In genomic region chr12:51210690-51211395, GRCh38 we compare ENCODE assay signal across 25 cellular contexts. TPM values are rescaled to one million over a fixed set of nuclear protein-coding genes. Genes with fewer than 3 reads are reported as not detected.
DNase-seq lines count a peak whose midpoint lies in the region; ATAC-seq lines count a peak whose summit lies in the region.
"Had no signal": no experiment of that assay in that cellular context is flagged by ENCODE, and none has a peak within 500 bp of the region (broad histone marks: within the 10 kb centered on the region; RNA-seq: fewer than 3 reads in every experiment).

No MANE protein-coding gene starts in this region.

- H3K36me3 ChIP-seq in CD8-positive, alpha-beta memory T cell (ENCODE audit: insufficient read depth, low read length), result no peaks in the 10 kb centered on the region
- H3K36me3 ChIP-seq: brain microvascular endothelial cell, colonic mucosa, neural progenitor cell, Peyer's patch had no signal

- H3K27ac Mint-ChIP-seq in activated CD4-positive, alpha-beta T cell treated with anti-CD3 and anti-CD28 coated beads, Interleukin-2, amount 10 ng/mL, durations not matched to agents 7 days and 5 days, result peak overlapping the region; percentile 15
- H3K27ac Mint-ChIP-seq in activated CD4-positive, alpha-beta T cell treated with anti-CD3 and anti-CD28 coated beads, Interleukin-2, amount 10 ng/mL, durations not matched to agents 24 days and 14 days, result no peak overlapping the region
- peak overlapping the region; percentile 36 for H3K27ac Mint-ChIP-seq in activated T-helper 17 cell treated with anti-CD3 and anti-CD28 coated beads, Interleukin-2, amount 50 U/mL, for 72 hours
- H3K27ac Mint-ChIP-seq in stimulated activated effector memory CD8-positive, alpha-beta T cell treated with anti-CD3 and anti-CD28 coated beads, Interleukin-12 subunit alpha, Interleukin-12 subunit beta, amount 100 ng/mL, for 72 hours, result peak overlapping the region; percentile 39
- H3K27ac Mint-ChIP-seq in CD8-positive, alpha-beta memory T cell, result peak overlapping the region in 3 of 8 donors; percentile 55 to 67 (median 64)
- H3K27ac Mint-ChIP-seq: activated naive CD8-positive, alpha-beta T cell treated with anti-CD3 and anti-CD28 coated beads, Interleukin-2, amount 50 U/mL, for 24 hours; neural progenitor cell; T-helper 1 cell treated with Interleukin-12 subunit alpha and Interleukin-12 subunit beta and Interleukin-4 antibody, amounts not matched to agents 30 μg/mL and 1 μg/mL, for 36 hours had no signal

- H3K27me3 ChIP-seq in CD8-positive, alpha-beta memory T cell (ENCODE audit: insufficient read depth, low read length, poor library complexity, severe bottlenecking), result no peaks in the 10 kb centered on the region
- H3K27me3 ChIP-seq: brain microvascular endothelial cell, colonic mucosa, esophagus muscularis mucosa, neural progenitor cell, Peyer's patch had no signal

- H3K9me3 ChIP-seq in CD8-positive, alpha-beta memory T cell (ENCODE audit: low read length), result no peaks in the 10 kb centered on the region
- H3K9me3 ChIP-seq: Caco-2, colonic mucosa, esophagus muscularis mucosa, Peyer's patch had no signal

- ATAC-seq in activated T-helper 17 cell treated with anti-CD3 and anti-CD28 coated beads, Interleukin-2, amount 50 U/mL, for 72 hours (replicated peaks), result no peak
- no peak for ATAC-seq in stimulated activated effector memory CD8-positive, alpha-beta T cell treated with anti-CD3 and anti-CD28 coated beads, Interleukin-12 subunit alpha, Interleukin-12 subunit beta, amount 100 ng/mL, for 72 hours
- no peak for ATAC-seq in GM18858 (IDR thresholded peaks at IDR 0.05; ENCODE audit: unreplicated experiment)
- ATAC-seq: activated naive CD8-positive, alpha-beta T cell treated with anti-CD3 and anti-CD28 coated beads, Interleukin-2, amount 50 U/mL, for 24 hours; effector memory CD8-positive, alpha-beta T cell had no signal

- H3K4me1 Mint-ChIP-seq in activated CD4-positive, alpha-beta T cell treated with anti-CD3 and anti-CD28 coated beads, Interleukin-2, amount 10 ng/mL, durations not matched to agents 7 days and 5 days, result no peaks in the 10 kb centered on the region
- H3K4me1 Mint-ChIP-seq in activated CD4-positive, alpha-beta T cell treated with anti-CD3 and anti-CD28 coated beads, Interleukin-2, amount 10 ng/mL, durations not matched to agents 24 days and 14 days, result no peaks in the 10 kb centered on the region
- peaks cover 5% of the 10 kb centered on the region for H3K4me1 Mint-ChIP-seq in activated T-helper 17 cell treated with anti-CD3 and anti-CD28 coated beads, Interleukin-2, amount 50 U/mL, for 72 hours
- peaks cover 4% of the 10 kb centered on the region for H3K4me1 Mint-ChIP-seq in stimulated activated effector memory CD8-positive, alpha-beta T cell treated with anti-CD3 and anti-CD28 coated beads, Interleukin-12 subunit alpha, Interleukin-12 subunit beta, amount 100 ng/mL, for 72 hours
- peaks cover 0 to 5% (median 3%) of the 10 kb centered on the region in 3 donors for H3K4me1 Mint-ChIP-seq in CD8-positive, alpha-beta memory T cell
- H3K4me1 Mint-ChIP-seq: activated naive CD8-positive, alpha-beta T cell treated with anti-CD3 and anti-CD28 coated beads, Interleukin-2, amount 50 U/mL, for 24 hours; neural progenitor cell had no signal

- CTCF ChIA-PET in activated CD4-positive, alpha-beta T cell treated with anti-CD3 and anti-CD28 coated beads, Interleukin-2, amount 10 ng/mL, durations not matched to agents 7 days and 5 days (lab: Charles Lee), result no interaction called here
- CTCF ChIA-PET in CD8-positive, alpha-beta memory T cell (lab: Charles Lee), result interaction anchor here (1.1 kb wide), 1 partner anchor 22 kb away, joined by 3 read pairs; no protein-coding TSS in a partner anchor

- no peak for DNase-seq in activated CD4-positive, alpha-beta T cell treated with anti-CD3 and anti-CD28 coated beads, Interleukin-2, amount 10 ng/mL, durations not matched to agents 7 days and 5 days
- DNase-seq in activated CD4-positive, alpha-beta T cell treated with anti-CD3 and anti-CD28 coated beads, Interleukin-2, amount 10 ng/mL, durations not matched to agents 24 days and 14 days, result no peak
- DNase-seq in head of caudate nucleus (peak in 39 of 42 donors; percentile 16 to 80 (median 50)), NCI-H446 (lab: John Stamatoyannopoulos, UW) (no peak)
- DNase-seq in stimulated activated effector memory CD8-positive, alpha-beta T cell treated with anti-CD3 and anti-CD28 coated beads, Interleukin-12 subunit alpha, Interleukin-12 subunit beta, amount 100 ng/mL, for 72 hours (ENCODE audit: low spot score in 2 of 2), result no peak
- no peak for DNase-seq in CD8-positive, alpha-beta memory T cell
- DNase-seq: 8988T; activated CD4-positive, alpha-beta T cell treated with anti-CD3 and anti-CD28 coated beads, Interleukin-2, amount 50 U/mL, for 1 hour; activated effector memory CD4-positive, alpha-beta T cell treated with anti-CD3 and anti-CD28 coated beads, Interleukin-2, amount 50 U/mL, for 16 hours; activated naive CD8-positive, alpha-beta T cell treated with anti-CD3 and anti-CD28 coated beads, Interleukin-2, amount 50 U/mL, for 24 hours; brain microvascular endothelial cell; Caco-2; colonic mucosa; DND-41; effector memory CD8-positive, alpha-beta T cell; NCI-H1436 treated with DMSO at 0.1 percent for 48 hours; NCI-H2107; Peyer's patch had no signal

- no peaks in the 10 kb centered on the region for H3K4me1 ChIP-seq in CD8-positive, alpha-beta memory T cell (ENCODE audit: insufficient read depth, low read length)
- H3K4me1 ChIP-seq: Caco-2, colonic mucosa, neural progenitor cell, Peyer's patch had no signal

- intact Hi-C loops in activated CD4-positive, alpha-beta T cell treated with anti-CD3 and anti-CD28 coated beads, Interleukin-2, amount 10 ng/mL, durations not matched to agents 24 days and 14 days (cut with micrococcal nuclease), result no loop called here
- intact Hi-C loops in head of caudate nucleus (cut with DNase I), result no loop called here

- no peak overlapping the region for H3K4me3 Mint-ChIP-seq in activated CD4-positive, alpha-beta T cell treated with anti-CD3 and anti-CD28 coated beads, Interleukin-2, amount 10 ng/mL, durations not matched to agents 7 days and 5 days
- no peak overlapping the region for H3K4me3 Mint-ChIP-seq in activated CD4-positive, alpha-beta T cell treated with anti-CD3 and anti-CD28 coated beads, Interleukin-2, amount 10 ng/mL, durations not matched to agents 24 days and 14 days
- H3K4me3 Mint-ChIP-seq in activated T-helper 17 cell treated with anti-CD3 and anti-CD28 coated beads, Interleukin-2, amount 50 U/mL, for 72 hours, result no peak overlapping the region
- H3K4me3 Mint-ChIP-seq in stimulated activated effector memory CD8-positive, alpha-beta T cell treated with anti-CD3 and anti-CD28 coated beads, Interleukin-12 subunit alpha, Interleukin-12 subunit beta, amount 100 ng/mL, for 72 hours, result no peak overlapping the region
- H3K4me3 Mint-ChIP-seq in CD8-positive, alpha-beta memory T cell, result no peak overlapping the region
- H3K4me3 Mint-ChIP-seq: activated naive CD8-positive, alpha-beta T cell treated with anti-CD3 and anti-CD28 coated beads, Interleukin-2, amount 50 U/mL, for 24 hours; effector memory CD8-positive, alpha-beta T cell; neural progenitor cell; T-helper 1 cell treated with Interleukin-12 subunit alpha and Interleukin-12 subunit beta and Interleukin-4 antibody, amounts not matched to agents 30 μg/mL and 1 μg/mL, for 36 hours had no signal

- no peak overlapping the region for H3K4me3 ChIP-seq in CD8-positive, alpha-beta memory T cell (ENCODE audit: low read length)
- H3K4me3 ChIP-seq: colonic mucosa, esophagus muscularis mucosa, neural progenitor cell, Peyer's patch, skin epidermis had no signal

- H3K27ac ChIP-seq in CD8-positive, alpha-beta memory T cell (ENCODE audit: low read depth, low read length), result no peak overlapping the region
- H3K27ac ChIP-seq: brain microvascular endothelial cell, colonic mucosa, esophagus muscularis mucosa, KMS-11, neural progenitor cell, Peyer's patch, skin epidermis had no signal

- no peaks in the 10 kb centered on the region for H3K27me3 Mint-ChIP-seq in activated CD4-positive, alpha-beta T cell treated with anti-CD3 and anti-CD28 coated beads, Interleukin-2, amount 10 ng/mL, durations not matched to agents 7 days and 5 days
- H3K27me3 Mint-ChIP-seq in activated CD4-positive, alpha-beta T cell treated with anti-CD3 and anti-CD28 coated beads, Interleukin-2, amount 10 ng/mL, durations not matched to agents 24 days and 14 days, result peaks cover 5% of the 10 kb centered on the region
- no peaks in the 10 kb centered on the region for H3K27me3 Mint-ChIP-seq in activated T-helper 17 cell treated with anti-CD3 and anti-CD28 coated beads, Interleukin-2, amount 50 U/mL, for 72 hours
- no peaks in the 10 kb centered on the region for H3K27me3 Mint-ChIP-seq in CD8-positive, alpha-beta memory T cell
- H3K27me3 Mint-ChIP-seq: activated naive CD8-positive, alpha-beta T cell treated with anti-CD3 and anti-CD28 coated beads, Interleukin-2, amount 50 U/mL, for 24 hours; effector memory CD8-positive, alpha-beta T cell had no signal

- no peaks in the 10 kb centered on the region for H3K36me3 Mint-ChIP-seq in activated CD4-positive, alpha-beta T cell treated with anti-CD3 and anti-CD28 coated beads, Interleukin-2, amount 10 ng/mL, durations not matched to agents 7 days and 5 days (ENCODE audit: low read depth)
- H3K36me3 Mint-ChIP-seq in activated CD4-positive, alpha-beta T cell treated with anti-CD3 and anti-CD28 coated beads, Interleukin-2, amount 10 ng/mL, durations not matched to agents 24 days and 14 days (ENCODE audit: low read depth), result peaks cover 4% of the 10 kb centered on the region
- peaks cover 7% of the 10 kb centered on the region for H3K36me3 Mint-ChIP-seq in activated T-helper 17 cell treated with anti-CD3 and anti-CD28 coated beads, Interleukin-2, amount 50 U/mL, for 72 hours (ENCODE audit: low read depth)
- no peaks in the 10 kb centered on the region for H3K36me3 Mint-ChIP-seq in stimulated activated effector memory CD8-positive, alpha-beta T cell treated with anti-CD3 and anti-CD28 coated beads, Interleukin-12 subunit alpha, Interleukin-12 subunit beta, amount 100 ng/mL, for 72 hours
- H3K36me3 Mint-ChIP-seq in CD8-positive, alpha-beta memory T cell, result peaks cover 0 to 17% (median 8%) of the 10 kb centered on the region in 3 donors
- H3K36me3 Mint-ChIP-seq: neural progenitor cell had no signal

- H3K9me3 Mint-ChIP-seq in activated CD4-positive, alpha-beta T cell treated with anti-CD3 and anti-CD28 coated beads, Interleukin-2, amount 10 ng/mL, durations not matched to agents 7 days and 5 days, result no peaks in the 10 kb centered on the region
- H3K9me3 Mint-ChIP-seq in activated CD4-positive, alpha-beta T cell treated with anti-CD3 and anti-CD28 coated beads, Interleukin-2, amount 10 ng/mL, durations not matched to agents 24 days and 14 days, result no peaks in the 10 kb centered on the region
- H3K9me3 Mint-ChIP-seq in activated T-helper 17 cell treated with anti-CD3 and anti-CD28 coated beads, Interleukin-2, amount 50 U/mL, for 72 hours, result no peaks in the 10 kb centered on the region
- no peaks in the 10 kb centered on the region for H3K9me3 Mint-ChIP-seq in stimulated activated effector memory CD8-positive, alpha-beta T cell treated with anti-CD3 and anti-CD28 coated beads, Interleukin-12 subunit alpha, Interleukin-12 subunit beta, amount 100 ng/mL, for 72 hours
- H3K9me3 Mint-ChIP-seq in CD8-positive, alpha-beta memory T cell, result no peaks in the 10 kb centered on the region
- H3K9me3 Mint-ChIP-seq: activated naive CD8-positive, alpha-beta T cell treated with anti-CD3 and anti-CD28 coated beads, Interleukin-2, amount 50 U/mL, for 24 hours; effector memory CD8-positive, alpha-beta T cell; neural progenitor cell; T-helper 1 cell treated with Interleukin-12 subunit alpha and Interleukin-12 subunit beta and Interleukin-4 antibody, amounts not matched to agents 30 μg/mL and 1 μg/mL, for 36 hours had no signal

- POLR2A ChIA-PET in activated CD4-positive, alpha-beta T cell treated with anti-CD3 and anti-CD28 coated beads, Interleukin-2, amount 10 ng/mL, durations not matched to agents 7 days and 5 days (lab: Charles Lee), result no interaction called here
- POLR2A ChIA-PET in CD8-positive, alpha-beta memory T cell (lab: Charles Lee), result no interaction called here

RNA-seq across cellular contexts. Expression of gene POU6F1, which starts 7.0 kb away (rescaled TPM):
- 1 to 10 TPM; 4.7 to 6.3 TPM for total RNA-seq in activated CD4-positive, alpha-beta T cell treated with anti-CD3 and anti-CD28 coated beads, Interleukin-2, amount 10 ng/mL, durations not matched to agents 7 days and 5 days
- total RNA-seq in activated CD4-positive, alpha-beta T cell treated with anti-CD3 and anti-CD28 coated beads, Interleukin-2, amount 10 ng/mL, durations not matched to agents 24 days and 14 days, result 5.1 and 9.0 TPM in 2 replicates
- total RNA-seq in activated T-helper 17 cell treated with anti-CD3 and anti-CD28 coated beads, Interleukin-2, amount 50 U/mL, for 72 hours, result 10 to 100 TPM in 1 of 2 donors, 1 to 10 TPM in 1; 6.9 to 25.2 TPM
- total RNA-seq in CD8-positive, alpha-beta memory T cell, result 10 to 100 TPM; 12.0 to 15.4 TPM
- 2.2 TPM for polyA plus RNA-seq in CD8-positive, alpha-beta memory T cell

RNA-seq across cellular contexts. Expression of gene DAZAP2, which starts 27.8 kb away (rescaled TPM):
- total RNA-seq in activated CD4-positive, alpha-beta T cell treated with anti-CD3 and anti-CD28 coated beads, Interleukin-2, amount 10 ng/mL, durations not matched to agents 7 days and 5 days, result 100 to 1,000 TPM; 219 to 260 TPM
- 135 and 146 TPM in 2 replicates for total RNA-seq in activated CD4-positive, alpha-beta T cell treated with anti-CD3 and anti-CD28 coated beads, Interleukin-2, amount 10 ng/mL, durations not matched to agents 24 days and 14 days
- total RNA-seq in activated T-helper 17 cell treated with anti-CD3 and anti-CD28 coated beads, Interleukin-2, amount 50 U/mL, for 72 hours, result 100 to 1,000 TPM; 110 to 124 TPM
- total RNA-seq in CD8-positive, alpha-beta memory T cell, result 100 to 1,000 TPM in 1 of 2 experiments, 10 to 100 TPM in 1; 97.2 to 100 TPM
- polyA plus RNA-seq in CD8-positive, alpha-beta memory T cell, result 1,407 TPM

RNA-seq across cellular contexts. Expression of gene TFCP2, which starts 37.9 kb away (rescaled TPM):
- total RNA-seq in activated CD4-positive, alpha-beta T cell treated with anti-CD3 and anti-CD28 coated beads, Interleukin-2, amount 10 ng/mL, durations not matched to agents 7 days and 5 days, result 10 to 100 TPM; 39.2 to 40.9 TPM
- 43.1 and 46.3 TPM in 2 replicates for total RNA-seq in activated CD4-positive, alpha-beta T cell treated with anti-CD3 and anti-CD28 coated beads, Interleukin-2, amount 10 ng/mL, durations not matched to agents 24 days and 14 days
- 10 to 100 TPM; 30.4 to 30.7 TPM for total RNA-seq in activated T-helper 17 cell treated with anti-CD3 and anti-CD28 coated beads, Interleukin-2, amount 50 U/mL, for 72 hours
- total RNA-seq in CD8-positive, alpha-beta memory T cell, result 10 to 100 TPM; 41.0 to 41.9 TPM
- polyA plus RNA-seq in CD8-positive, alpha-beta memory T cell, result 13.9 TPM

RNA-seq across cellular contexts. Expression of gene SMAGP, which starts 59.4 kb away (rescaled TPM):
- total RNA-seq in activated CD4-positive, alpha-beta T cell treated with anti-CD3 and anti-CD28 coated beads, Interleukin-2, amount 10 ng/mL, durations not matched to agents 7 days and 5 days, result 1 to 10 TPM; 1.6 to 1.7 TPM
- 0.24 and 0.26 TPM in 2 replicates for total RNA-seq in activated CD4-positive, alpha-beta T cell treated with anti-CD3 and anti-CD28 coated beads, Interleukin-2, amount 10 ng/mL, durations not matched to agents 24 days and 14 days
- total RNA-seq in activated T-helper 17 cell treated with anti-CD3 and anti-CD28 coated beads, Interleukin-2, amount 50 U/mL, for 72 hours, result under 1 TPM; 0.13 to 0.50 TPM
- under 1 TPM; 0.72 to 0.84 TPM for total RNA-seq in CD8-positive, alpha-beta memory T cell
- 28.9 TPM for polyA plus RNA-seq in CD8-positive, alpha-beta memory T cell

Comparison
In these comparisons a context has a peak if more than half of its experiments do, and no peak if none do; other contexts are left out.
1. DNase-seq: peak in head of caudate nucleus (39 of 42); none in activated CD4-positive, alpha-beta T cell treated with anti-CD3 and anti-CD28 coated beads, Interleukin-2, amount 10 ng/mL, durations not matched to agents 7 days and 5 days (single experiment), activated CD4-positive, alpha-beta T cell treated with anti-CD3 and anti-CD28 coated beads, Interleukin-2, amount 10 ng/mL, durations not matched to agents 24 days and 14 days (single experiment), stimulated activated effector memory CD8-positive, alpha-beta T cell treated with anti-CD3 and anti-CD28 coated beads, Interleukin-12 subunit alpha, Interleukin-12 subunit beta, amount 100 ng/mL, for 72 hours (0 of 2), CD8-positive, alpha-beta memory T cell (0 of 5) and NCI-H446 (0 of 2).